ENCODE assay signal across 28 cellular contexts in genomic region chr18:54801374-54801773, GRCh38. TPM values are rescaled to one million over a fixed set of nuclear protein-coding genes. Genes with fewer than 3 reads are reported as not detected.
"Had no signal": no experiment of that assay in that cellular context is flagged by ENCODE, and none has a peak within 500 bp of the region (broad histone marks: within the 10 kb centered on the region; RNA-seq: fewer than 3 reads in every experiment).

No MANE protein-coding gene starts in this region.

- H3K27me3 ChIP-seq: SJCRH30 had no signal

- H3K4me3 ChIP-seq: adrenal gland, PC-9, SJCRH30, SK-N-MC had no signal

- H3K9ac ChIP-seq: KMS-11 had no signal

- H3K36me3 ChIP-seq: adrenal gland, SJCRH30 had no signal

- ATAC-seq: activated CD8-positive, alpha-beta T cell treated with anti-CD3 and anti-CD28 coated beads for 36 hours; activated naive CD4-positive, alpha-beta T cell treated with anti-CD3 and anti-CD28 coated beads, Interleukin-2, amount 50 U/mL, for 72 hours had no signal

- H3K4me2 ChIP-seq: KMS-11, PC-9 had no signal

- FAIRE-seq: TTC549 had no signal

- DNase-seq: activated CD4-positive, alpha-beta T cell treated with anti-CD3 and anti-CD28 coated beads, Interleukin-2, amount 10 ng/mL, durations not matched to agents 24 days and 14 days; activated CD4-positive, alpha-beta T cell treated with anti-CD3 and anti-CD28 coated beads, Interleukin-2, amount 50 U/mL, for 4 hours; activated CD8-positive, alpha-beta T cell treated with anti-CD3 and anti-CD28 coated beads for 36 hours; activated gamma-delta T cell; activated naive CD4-positive, alpha-beta T cell treated with anti-CD3 and anti-CD28 coated beads for 36 hours; activated T-cell treated with anti-CD3 and anti-CD28 coated beads, Interleukin-2, amount 50 U/mL, for 24 hours; adrenal gland; anterior cingulate cortex; central memory CD4-positive, alpha-beta T cell; MM.1S; MV-4-11; NCI-H1092; NCI-H1436 treated with DMSO at 0.1 percent for 48 hours; NCI-H1694 treated with DMSO at 0.1 percent for 48 hours; NCI-H2029; NCI-H345; NCI-H510A; NCI-H526; NCI-H748 treated with DMSO at 0.1 percent for 48 hours; NK-92 treated with Interleukin-12 subunit alpha and Interleukin-12 subunit beta, amount 100 ng/mL, for 24 hours; PC-9; Right ventricle myocardium superior; SJCRH30 had no signal

- H3K9me3 ChIP-seq: adrenal gland, SJCRH30 had no signal

- H3K27ac ChIP-seq: adrenal gland, KMS-11, PC-9, SJCRH30, SK-N-MC had no signal

- H3K4me1 ChIP-seq: SJCRH30 had no signal

- H2AFZ ChIP-seq: PC-9 had no signal

RNA-seq across cellular contexts. Expression of gene RAB27B, which starts 26.9 kb away (rescaled TPM):
- total RNA-seq: activated CD8-positive, alpha-beta T cell treated with anti-CD3 and anti-CD28 coated beads for 36 hours; OCI-LY7; SJCRH30 had no signal
